ENCODE assay signal across 1 cellular context in genomic region chr17:78421534-78422266, GRCh38.
TF ChIP-seq lines count a peak whose summit lies in the region.

No MANE protein-coding gene starts in this region.

TF ChIP-seq in HepG2, 621 proteins besides CTCF, POLR2A, EP300 and RAD21 (continued from another document and continues in another):
- peak; percentile 81 for TF ChIP-seq ZNF3 (CRISPR knock-in tag; IDR thresholded peaks at IDR 0.05)
- peak; percentile 100 for TF ChIP-seq ZNF609 (CRISPR knock-in tag; IDR thresholded peaks at IDR 0.05; ENCODE audit: borderline replicate concordance)
- TF ChIP-seq ZNF549 (CRISPR knock-in tag; IDR thresholded peaks at IDR 0.05): no peak
- peak; percentile 94 for TF ChIP-seq POGZ (CRISPR knock-in tag; IDR thresholded peaks at IDR 0.05)
- peak; percentile 81 for TF ChIP-seq NR2C2 (CRISPR knock-in tag; IDR thresholded peaks at IDR 0.05; ENCODE audit: borderline replicate concordance)
- TF ChIP-seq, protein P1, sequence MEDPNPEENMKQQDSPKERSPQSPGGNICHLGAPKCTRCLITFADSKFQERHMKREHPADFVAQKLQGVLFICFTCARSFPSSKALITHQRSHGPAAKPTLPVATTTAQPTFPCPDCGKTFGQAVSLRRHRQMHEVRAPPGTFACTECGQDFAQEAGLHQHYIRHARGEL (CRISPR knock-in tag; IDR thresholded peaks at IDR 0.05): no peak
- no peak for TF ChIP-seq HDAC6 (IDR thresholded peaks at IDR 0.05; ENCODE audit: low read depth, low read length)
- TF ChIP-seq XRCC5 (optimal IDR thresholded peaks at IDR 0.05; ENCODE audit: low read length): peak; percentile 92
- TF ChIP-seq HINFP (CRISPR knock-in tag; IDR thresholded peaks at IDR 0.05; ENCODE audit: low read depth): peak; percentile 79
- TF ChIP-seq SNAI1 (CRISPR knock-in tag; IDR thresholded peaks at IDR 0.05; ENCODE audit: borderline replicate concordance): peak; percentile 99
- peak; percentile 89; the same call in 1 of the 2 replicates for TF ChIP-seq ZNF318 (CRISPR knock-in tag; IDR thresholded peaks at IDR 0.05)
- peak; percentile 91 for TF ChIP-seq ZNF567 (CRISPR knock-in tag; IDR thresholded peaks at IDR 0.05; ENCODE audit: borderline replicate concordance)
- peak; percentile 84 for TF ChIP-seq FOXK2 (IDR thresholded peaks at IDR 0.05)
- peak; percentile 78 for TF ChIP-seq DMAP1 (CRISPR knock-in tag; IDR thresholded peaks at IDR 0.05)
- TF ChIP-seq CCDC6 (CRISPR knock-in tag; IDR thresholded peaks at IDR 0.05): peak; percentile 93
- no peak for TF ChIP-seq ZNF572 (CRISPR knock-in tag; IDR thresholded peaks at IDR 0.05)
- peak; percentile 90 for TF ChIP-seq SIX1 (CRISPR knock-in tag; IDR thresholded peaks at IDR 0.05; ENCODE audit: borderline replicate concordance)
- TF ChIP-seq, protein P2, sequence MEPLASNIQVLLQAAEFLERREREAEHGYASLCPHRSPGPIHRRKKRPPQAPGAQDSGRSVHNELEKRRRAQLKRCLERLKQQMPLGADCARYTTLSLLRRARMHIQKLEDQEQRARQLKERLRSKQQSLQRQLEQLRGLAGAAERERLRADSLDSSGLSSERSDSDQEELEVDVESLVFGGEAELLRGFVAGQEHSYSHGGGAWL (CRISPR knock-in tag; IDR thresholded peaks at IDR 0.05): 0 out of 2 replicates have a peak, but pooled peaks have one; percentile 21
- TF ChIP-seq ZNF569 (CRISPR knock-in tag; IDR thresholded peaks at IDR 0.05; ENCODE audit: borderline replicate concordance): no peak
- TF ChIP-seq, protein P3, sequence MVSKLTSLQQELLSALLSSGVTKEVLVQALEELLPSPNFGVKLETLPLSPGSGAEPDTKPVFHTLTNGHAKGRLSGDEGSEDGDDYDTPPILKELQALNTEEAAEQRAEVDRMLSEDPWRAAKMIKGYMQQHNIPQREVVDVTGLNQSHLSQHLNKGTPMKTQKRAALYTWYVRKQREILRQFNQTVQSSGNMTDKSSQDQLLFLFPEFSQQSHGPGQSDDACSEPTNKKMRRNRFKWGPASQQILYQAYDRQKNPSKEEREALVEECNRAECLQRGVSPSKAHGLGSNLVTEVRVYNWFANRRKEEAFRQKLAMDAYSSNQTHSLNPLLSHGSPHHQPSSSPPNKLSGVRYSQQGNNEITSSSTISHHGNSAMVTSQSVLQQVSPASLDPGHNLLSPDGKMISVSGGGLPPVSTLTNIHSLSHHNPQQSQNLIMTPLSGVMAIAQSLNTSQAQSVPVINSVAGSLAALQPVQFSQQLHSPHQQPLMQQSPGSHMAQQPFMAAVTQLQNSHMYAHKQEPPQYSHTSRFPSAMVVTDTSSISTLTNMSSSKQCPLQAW (CRISPR knock-in tag; IDR thresholded peaks at IDR 0.05): peak; percentile 25; the same call in 1 of the 2 replicates
- peak; percentile 99 for TF ChIP-seq TBX3 (IDR thresholded peaks at IDR 0.05; ENCODE audit: borderline replicate concordance)
- TF ChIP-seq, protein P4, sequence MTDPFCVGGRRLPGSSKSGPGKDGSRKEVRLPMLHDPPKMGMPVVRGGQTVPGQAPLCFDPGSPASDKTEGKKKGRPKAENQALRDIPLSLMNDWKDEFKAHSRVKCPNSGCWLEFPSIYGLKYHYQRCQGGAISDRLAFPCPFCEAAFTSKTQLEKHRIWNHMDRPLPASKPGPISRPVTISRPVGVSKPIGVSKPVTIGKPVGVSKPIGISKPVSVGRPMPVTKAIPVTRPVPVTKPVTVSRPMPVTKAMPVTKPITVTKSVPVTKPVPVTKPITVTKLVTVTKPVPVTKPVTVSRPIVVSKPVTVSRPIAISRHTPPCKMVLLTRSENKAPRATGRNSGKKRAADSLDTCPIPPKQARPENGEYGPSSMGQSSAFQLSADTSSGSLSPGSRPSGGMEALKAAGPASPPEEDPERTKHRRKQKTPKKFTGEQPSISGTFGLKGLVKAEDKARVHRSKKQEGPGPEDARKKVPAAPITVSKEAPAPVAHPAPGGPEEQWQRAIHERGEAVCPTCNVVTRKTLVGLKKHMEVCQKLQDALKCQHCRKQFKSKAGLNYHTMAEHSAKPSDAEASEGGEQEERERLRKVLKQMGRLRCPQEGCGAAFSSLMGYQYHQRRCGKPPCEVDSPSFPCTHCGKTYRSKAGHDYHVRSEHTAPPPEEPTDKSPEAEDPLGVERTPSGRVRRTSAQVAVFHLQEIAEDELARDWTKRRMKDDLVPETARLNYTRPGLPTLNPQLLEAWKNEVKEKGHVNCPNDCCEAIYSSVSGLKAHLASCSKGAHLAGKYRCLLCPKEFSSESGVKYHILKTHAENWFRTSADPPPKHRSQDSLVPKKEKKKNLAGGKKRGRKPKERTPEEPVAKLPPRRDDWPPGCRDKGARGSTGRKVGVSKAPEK (CRISPR knock-in tag; IDR thresholded peaks at IDR 0.05; ENCODE audit: borderline replicate concordance): peak; percentile 89; the same call in 1 of the 2 replicates
- TF ChIP-seq, protein P5, sequence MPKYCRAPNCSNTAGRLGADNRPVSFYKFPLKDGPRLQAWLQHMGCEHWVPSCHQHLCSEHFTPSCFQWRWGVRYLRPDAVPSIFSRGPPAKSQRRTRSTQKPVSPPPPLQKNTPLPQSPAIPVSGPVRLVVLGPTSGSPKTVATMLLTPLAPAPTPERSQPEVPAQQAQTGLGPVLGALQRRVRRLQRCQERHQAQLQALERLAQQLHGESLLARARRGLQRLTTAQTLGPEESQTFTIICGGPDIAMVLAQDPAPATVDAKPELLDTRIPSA (CRISPR knock-in tag; IDR thresholded peaks at IDR 0.05; ENCODE audit: borderline replicate concordance): 0 out of 2 replicates have a peak, but pooled peaks have one; percentile 30
- peak; percentile 96 for TF ChIP-seq SMYD3 (CRISPR knock-in tag; IDR thresholded peaks at IDR 0.05)
- no peak for TF ChIP-seq HNRNPK (IDR thresholded peaks at IDR 0.05; ENCODE audit: low read depth, low read length, poor library complexity, severe bottlenecking)
- TF ChIP-seq KAT2B (IDR thresholded peaks at IDR 0.05; ENCODE audit: borderline replicate concordance, low read depth, low read length): no peak
- TF ChIP-seq BHLHE40 (IDR thresholded peaks at IDR 0.05; ENCODE audit: low read length): peak; percentile 62
- peak; percentile 88 for TF ChIP-seq ZNF746 (CRISPR knock-in tag; IDR thresholded peaks at IDR 0.05)
- TF ChIP-seq, protein P6, sequence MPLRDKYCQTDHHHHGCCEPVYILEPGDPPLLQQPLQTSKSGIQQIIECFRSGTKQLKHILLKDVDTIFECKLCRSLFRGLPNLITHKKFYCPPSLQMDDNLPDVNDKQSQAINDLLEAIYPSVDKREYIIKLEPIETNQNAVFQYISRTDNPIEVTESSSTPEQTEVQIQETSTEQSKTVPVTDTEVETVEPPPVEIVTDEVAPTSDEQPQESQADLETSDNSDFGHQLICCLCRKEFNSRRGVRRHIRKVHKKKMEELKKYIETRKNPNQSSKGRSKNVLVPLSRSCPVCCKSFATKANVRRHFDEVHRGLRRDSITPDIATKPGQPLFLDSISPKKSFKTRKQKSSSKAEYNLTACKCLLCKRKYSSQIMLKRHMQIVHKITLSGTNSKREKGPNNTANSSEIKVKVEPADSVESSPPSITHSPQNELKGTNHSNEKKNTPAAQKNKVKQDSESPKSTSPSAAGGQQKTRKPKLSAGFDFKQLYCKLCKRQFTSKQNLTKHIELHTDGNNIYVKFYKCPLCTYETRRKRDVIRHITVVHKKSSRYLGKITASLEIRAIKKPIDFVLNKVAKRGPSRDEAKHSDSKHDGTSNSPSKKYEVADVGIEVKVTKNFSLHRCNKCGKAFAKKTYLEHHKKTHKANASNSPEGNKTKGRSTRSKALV (CRISPR knock-in tag; IDR thresholded peaks at IDR 0.05): peak; percentile 69; the same call in 1 of the 2 replicates
- no peak for TF ChIP-seq ZMAT5 (CRISPR knock-in tag; IDR thresholded peaks at IDR 0.05; ENCODE audit: borderline replicate concordance, low read depth)
- no peak for TF ChIP-seq ZNF354B (CRISPR knock-in tag; IDR thresholded peaks at IDR 0.05)
- TF ChIP-seq ZNF224 (CRISPR knock-in tag; IDR thresholded peaks at IDR 0.05): no peak
